ENCODE assay signal across 18 cellular contexts in the genomic region with DNA sequence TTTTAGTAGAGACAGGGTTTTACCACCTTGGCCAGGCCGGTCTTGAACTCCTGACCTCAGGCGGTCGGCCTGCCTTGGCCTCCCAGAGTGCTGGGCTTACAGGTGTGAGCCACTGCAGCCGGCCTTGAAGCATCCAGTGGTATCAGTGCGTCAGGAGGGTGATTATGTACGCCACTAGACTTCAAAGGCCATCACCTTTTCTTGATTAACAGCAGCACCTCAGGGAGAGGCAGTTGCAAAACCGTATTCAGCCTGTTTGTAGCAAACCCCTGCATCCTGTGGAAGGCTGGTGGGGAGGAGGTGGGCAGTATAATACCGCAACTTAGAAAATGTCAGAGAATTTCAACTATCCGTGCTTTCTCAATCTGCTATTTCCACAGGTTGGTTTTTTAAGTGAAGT. TPM values are rescaled to one million over a fixed set of nuclear protein-coding genes. Genes with fewer than 3 reads are reported as not detected.
DNase-seq lines count a peak whose midpoint lies in the region; ATAC-seq, FAIRE-seq and TF ChIP-seq lines count a peak whose summit lies in the region.
"Had no signal": no experiment of that assay in that cellular context is flagged by ENCODE, and none has a peak within 500 bp of the region (broad histone marks: within the 10 kb centered on the region; RNA-seq: fewer than 3 reads in every experiment).

No MANE protein-coding gene starts in this region.

- H3K9ac ChIP-seq in endothelial cell of umbilical vein (replicated peaks; ENCODE audit: extremely low read depth, insufficient read depth, low read length) = no peak overlapping the region

- POLR2A ChIA-PET in activated CD8-positive, alpha-beta T cell treated with anti-CD3 and anti-CD28 coated beads, Interleukin-2, amount 10 ng/mL, durations not matched to agents 7 days and 5 days (lab: Charles Lee) = interaction anchor here (0.7 kb wide), 1 partner anchor 12 kb away, joined by 4 read pairs; no protein-coding TSS in a partner anchor
- POLR2A ChIA-PET in endothelial cell of umbilical vein (lab: Charles Lee) = no interaction called here

- dilution Hi-C loops in endothelial cell of umbilical vein (cut with MboI; ENCODE audit: extremely low pct_ligation_motif_present, low sequenced_read_pairs) = no loop called here

- H3K4me1 Mint-ChIP-seq in activated CD8-positive, alpha-beta T cell treated with anti-CD3 and anti-CD28 coated beads, Interleukin-2, amount 10 ng/mL, durations not matched to agents 7 days and 5 days (ENCODE audit: low read depth) = peaks cover 21% of the 10 kb centered on the region

- no peaks in the 10 kb centered on the region for H4K20me1 ChIP-seq in endothelial cell of umbilical vein (replicated peaks; ENCODE audit: control insufficient read depth, extremely low read depth, insufficient read depth, low read length)

- no peaks in the 10 kb centered on the region for H3K27me3 Mint-ChIP-seq in activated CD8-positive, alpha-beta T cell treated with anti-CD3 and anti-CD28 coated beads, Interleukin-2, amount 10 ng/mL, durations not matched to agents 7 days and 5 days (ENCODE audit: low read depth)

- ATAC-seq in activated CD8-positive, alpha-beta T cell treated with anti-CD3 and anti-CD28 coated beads, Interleukin-2, amount 10 ng/mL, durations not matched to agents 7 days and 5 days = peak; percentile 62
- peak; percentile 62 for ATAC-seq in stimulated activated naive CD8-positive, alpha-beta T cell treated with anti-CD3 and anti-CD28 coated beads, Interleukin-15, Interleukin-2, amounts not matched to agents 100 U/mL and 50 U/mL, for 24 hours
- no peak for ATAC-seq in HG03439 (IDR thresholded peaks at IDR 0.05; ENCODE audit: unreplicated experiment)

- intact Hi-C loops in endothelial cell of umbilical vein (cut with micrococcal nuclease) = no loop called here

- CTCF ChIA-PET in activated CD8-positive, alpha-beta T cell treated with anti-CD3 and anti-CD28 coated beads, Interleukin-2, amount 10 ng/mL, durations not matched to agents 7 days and 5 days (lab: Charles Lee) = interaction anchor here (0.7 kb wide), 1 partner anchor 113 kb away, joined by 3 read pairs; no protein-coding TSS in a partner anchor
- CTCF ChIA-PET in endothelial cell of umbilical vein (lab: Charles Lee) = interaction anchor here (1.5 kb wide), 1 partner anchor 65 kb away, joined by 3 read pairs; no protein-coding TSS in a partner anchor

- no peaks in the 10 kb centered on the region for H3K9me3 ChIP-seq in endothelial cell of umbilical vein (replicated peaks; ENCODE audit: control insufficient read depth, insufficient read depth, low read length)
- H3K9me3 ChIP-seq: HAP-1, SJCRH30 had no signal

- no TSS peak for BruUV-seq in endothelial cell of umbilical vein (replicated peaks; lab: Mats Ljungman, UMichigan)

- H3K36me3 ChIP-seq in endothelial cell of umbilical vein (ENCODE audit: control insufficient read depth in 2 of 2, extremely low read depth in 1 of 2, insufficient read depth in 2 of 2, low read length in 2 of 2) = no peaks in the 10 kb centered on the region
- H3K36me3 ChIP-seq: HAP-1, SJCRH30 had no signal

- peaks cover 10 to 22% of the 10 kb centered on the region in 2 experiments for H3K27me3 ChIP-seq in endothelial cell of umbilical vein (ENCODE audit: control insufficient read depth in 2 of 2, insufficient read depth in 2 of 2, low read length in 2 of 2)
- H3K27me3 ChIP-seq: SJCRH30 had no signal

- in situ Hi-C loops in G401 (cut with HindIII; ENCODE audit: low sequenced_read_pairs) = no loop called here

- peak; percentile 14 for DNase-seq in activated CD8-positive, alpha-beta memory T cell treated with anti-CD3 and anti-CD28 coated beads, Interleukin-2, amount 50 U/mL, for 4 hours
- no peak for DNase-seq in activated CD8-positive, alpha-beta memory T cell treated with anti-CD3 and anti-CD28 coated beads for 24 hours
- peak; percentile 28 for DNase-seq in activated CD8-positive, alpha-beta T cell treated with anti-CD3 and anti-CD28 coated beads, Interleukin-2, amount 10 ng/mL, durations not matched to agents 7 days and 5 days
- DNase-seq in endothelial cell of umbilical vein (ENCODE audit: low read depth, low spot score) (no peak), G401 (ENCODE audit: low spot score) (no peak), NAMALWA (ENCODE audit: low spot score) (no peak)
- DNase-seq in stimulated activated naive CD8-positive, alpha-beta T cell treated with anti-CD3 and anti-CD28 coated beads, Interleukin-15, Interleukin-2, amounts not matched to agents 100 U/mL and 50 U/mL, for 24 hours = peak; percentile 15
- DNase-seq: Caco-2, NCI-H187, NCI-H82, PC-9, SJCRH30 had no signal

- no peak for TF ChIP-seq POLR2A in endothelial cell of umbilical vein (IDR thresholded peaks at IDR 0.05; ENCODE audit: low read depth, low read length)

- TF ChIP-seq CTCF in endothelial cell of umbilical vein (IDR thresholded peaks at IDR 0.05; ENCODE audit: extremely low read depth in 1 of 2, insufficient read depth in 1 of 2, low read depth in 1 of 2, low read length in 2 of 2) = no peak

- peak; percentile 28 for FAIRE-seq in endothelial cell of umbilical vein (lab: Jason Lieb, UNC)
- FAIRE-seq: G401.6, HTR-8/SVneo had no signal

- no peak overlapping the region for H3K4me2 ChIP-seq in endothelial cell of umbilical vein (ENCODE audit: insufficient read depth, low read length)
- H3K4me2 ChIP-seq: PC-9 had no signal

- peaks cover 17% of the 10 kb centered on the region for H3K4me1 ChIP-seq in endothelial cell of umbilical vein (ENCODE audit: control insufficient read depth, extremely low read depth, insufficient read depth, low read length)
- H3K4me1 ChIP-seq: Caco-2, HAP-1, SJCRH30 had no signal

- no peak overlapping the region for H3K4me3 ChIP-seq in endothelial cell of umbilical vein (replicated peaks in 1 of 3; ENCODE audit: insufficient read depth in 1 of 3, low read depth in 1 of 3, low read length in 3 of 3)
- H3K4me3 ChIP-seq: HAP-1, PC-9, SJCRH30 had no signal

- no peaks in the 10 kb centered on the region for H3K9me3 Mint-ChIP-seq in activated CD8-positive, alpha-beta T cell treated with anti-CD3 and anti-CD28 coated beads, Interleukin-2, amount 10 ng/mL, durations not matched to agents 7 days and 5 days (ENCODE audit: insufficient read depth)

- no peaks in the 10 kb centered on the region for H3K9me1 ChIP-seq in endothelial cell of umbilical vein (replicated peaks; ENCODE audit: control insufficient read depth, extremely low read depth, insufficient read depth, low read length)

- H3K27ac Mint-ChIP-seq in activated CD8-positive, alpha-beta T cell treated with anti-CD3 and anti-CD28 coated beads, Interleukin-2, amount 10 ng/mL, durations not matched to agents 7 days and 5 days = peak overlapping the region; percentile 46

- H3K36me3 Mint-ChIP-seq in activated CD8-positive, alpha-beta T cell treated with anti-CD3 and anti-CD28 coated beads, Interleukin-2, amount 10 ng/mL, durations not matched to agents 7 days and 5 days (ENCODE audit: low read depth) = no peaks in the 10 kb centered on the region

- no peak overlapping the region for H3K4me3 Mint-ChIP-seq in activated CD8-positive, alpha-beta T cell treated with anti-CD3 and anti-CD28 coated beads, Interleukin-2, amount 10 ng/mL, durations not matched to agents 7 days and 5 days

- H2AFZ ChIP-seq in endothelial cell of umbilical vein (ENCODE audit: low read depth, low read length) = no peak overlapping the region
- H2AFZ ChIP-seq: PC-9 had no signal

- no peak overlapping the region for H3K27ac ChIP-seq in endothelial cell of umbilical vein (ENCODE audit: insufficient read depth, low read depth, low read length)
- H3K27ac ChIP-seq: C4-2B, HL-60, PC-9, SJCRH30 had no signal

- no peaks in the 10 kb centered on the region for H3K79me2 ChIP-seq in endothelial cell of umbilical vein (ENCODE audit: control insufficient read depth, insufficient read depth, low read length)

TF ChIP-seq in endothelial cell of umbilical vein, 7 proteins besides CTCF, POLR2A, EP300 and RAD21:
- TF ChIP-seq JUN (IDR thresholded peaks at IDR 0.05; ENCODE audit: borderline replicate concordance, insufficient read depth, insufficient read length, low read depth) = no peak
- no peak for TF ChIP-seq MYC (IDR thresholded peaks at IDR 0.05; ENCODE audit: low read depth, low read length)
- TF ChIP-seq EZH2 (IDR thresholded peaks at IDR 0.05; ENCODE audit: borderline replicate concordance, low read depth, low read length, severe bottlenecking) = no peak
- TF ChIP-seq FOS (IDR thresholded peaks at IDR 0.05; ENCODE audit: borderline replicate concordance, insufficient read depth, low read length) = no peak
- TF ChIP-seq POLR2AphosphoS5 (IDR thresholded peaks at IDR 0.05; ENCODE audit: insufficient read depth, low read depth, low read length) = no peak
- TF ChIP-seq GATA2 (IDR thresholded peaks at IDR 0.05; ENCODE audit: insufficient read depth, insufficient read length, low read depth, low read length) = no peak
- TF ChIP-seq MAX (IDR thresholded peaks at IDR 0.05; ENCODE audit: insufficient read depth, insufficient read length) = no peak

RNA-seq across cellular contexts. Expression of gene SHLD1, which starts 27.3 kb away (rescaled TPM):
- 1 to 10 TPM; 7.0 to 7.9 TPM for total RNA-seq in activated CD8-positive, alpha-beta T cell treated with anti-CD3 and anti-CD28 coated beads, Interleukin-2, amount 10 ng/mL, durations not matched to agents 7 days and 5 days
- 4.7 and 5.1 TPM in 2 replicates for total RNA-seq in endothelial cell of umbilical vein
- polyA plus RNA-seq in endothelial cell of umbilical vein = 6.3 and 6.7 TPM in 2 replicates
- polyA plus RNA-seq in endothelial cell of umbilical vein (2011; cell fraction: cytosol; rRNA removed) = 6.3 and 7.6 TPM in 2 replicates
- polyA plus RNA-seq in endothelial cell of umbilical vein (2011; cell fraction: nucleus; rRNA removed) = 3.6 and 3.8 TPM in 2 replicates
- 3.6 and 5.3 TPM in 2 replicates for polyA plus RNA-seq in endothelial cell of umbilical vein (2012)
- polyA minus RNA-seq in endothelial cell of umbilical vein = 4.3 and 4.4 TPM in 2 replicates
- polyA minus RNA-seq in endothelial cell of umbilical vein (2011; cell fraction: cytosol; rRNA and poly(A)+ RNA removed) = not detected
- polyA minus RNA-seq in endothelial cell of umbilical vein (2011; cell fraction: nucleus; rRNA and poly(A)+ RNA removed) = 2.5 and 2.6 TPM in 2 replicates
- 1.4 and 3.2 TPM in 2 replicates for total RNA-seq in G401 (2014; rRNA removed; shearing (Covaris generic))

Comparison
In these comparisons a context has a peak if more than half of its experiments do, and no peak if none do; other contexts are left out.
1. DNase-seq: peak in activated CD8-positive, alpha-beta memory T cell treated with anti-CD3 and anti-CD28 coated beads, Interleukin-2, amount 50 U/mL, for 4 hours (single experiment), activated CD8-positive, alpha-beta T cell treated with anti-CD3 and anti-CD28 coated beads, Interleukin-2, amount 10 ng/mL, durations not matched to agents 7 days and 5 days (single experiment) and stimulated activated naive CD8-positive, alpha-beta T cell treated with anti-CD3 and anti-CD28 coated beads, Interleukin-15, Interleukin-2, amounts not matched to agents 100 U/mL and 50 U/mL, for 24 hours (single experiment); none in activated CD8-positive, alpha-beta memory T cell treated with anti-CD3 and anti-CD28 coated beads for 24 hours (single experiment), endothelial cell of umbilical vein (single experiment), G401 (single experiment) and NAMALWA (single experiment).